ENCODE assay signal across 1 cellular context in the genomic region with DNA sequence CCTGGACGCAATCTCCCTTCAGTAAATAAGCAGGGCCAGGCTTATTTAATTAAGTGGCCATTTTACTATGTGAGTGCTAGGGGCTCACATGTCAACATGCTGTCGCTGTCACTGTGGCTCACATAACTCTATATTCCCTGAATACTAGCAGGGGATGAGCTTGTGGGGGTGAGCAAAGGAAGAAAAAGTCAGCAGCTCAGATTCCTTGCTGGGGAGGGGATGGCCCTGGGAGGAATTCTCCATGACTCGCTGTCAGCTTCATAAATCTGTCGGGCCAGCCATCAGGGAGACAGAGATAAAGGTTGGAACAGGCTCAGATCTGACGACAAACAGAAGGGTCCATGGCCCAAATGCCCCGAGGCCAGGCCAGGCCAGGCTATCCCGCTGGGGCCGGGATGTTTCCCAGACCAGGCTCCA.
TF ChIP-seq lines count a peak whose summit lies in the region.

No MANE protein-coding gene starts in this region.

TF ChIP-seq in SK-N-SH, 30 proteins besides CTCF, POLR2A, EP300 and RAD21 (continued from another document):
- TF ChIP-seq, protein P1, sequence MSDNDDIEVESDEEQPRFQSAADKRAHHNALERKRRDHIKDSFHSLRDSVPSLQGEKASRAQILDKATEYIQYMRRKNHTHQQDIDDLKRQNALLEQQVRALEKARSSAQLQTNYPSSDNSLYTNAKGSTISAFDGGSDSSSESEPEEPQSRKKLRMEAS (IDR thresholded peaks at IDR 0.05; ENCODE audit: low read depth) = no peak
- no peak for TF ChIP-seq ELF1 (IDR thresholded peaks at IDR 0.05)
- no peak for TF ChIP-seq POLR2AphosphoS5 (IDR thresholded peaks at IDR 0.05; ENCODE audit: low read depth, low read length)
- no peak for TF ChIP-seq MEF2A (IDR thresholded peaks at IDR 0.05; ENCODE audit: borderline replicate concordance, low read depth)
- TF ChIP-seq PBX3 (IDR thresholded peaks at IDR 0.05) = peak; percentile 35; the same call in 1 of the 2 replicates
- TF ChIP-seq TCF12 (IDR thresholded peaks at IDR 0.05) = peak; percentile 35
- no peak for TF ChIP-seq YY1 (IDR thresholded peaks at IDR 0.05; ENCODE audit: low read depth)
- TF ChIP-seq, protein P2, sequence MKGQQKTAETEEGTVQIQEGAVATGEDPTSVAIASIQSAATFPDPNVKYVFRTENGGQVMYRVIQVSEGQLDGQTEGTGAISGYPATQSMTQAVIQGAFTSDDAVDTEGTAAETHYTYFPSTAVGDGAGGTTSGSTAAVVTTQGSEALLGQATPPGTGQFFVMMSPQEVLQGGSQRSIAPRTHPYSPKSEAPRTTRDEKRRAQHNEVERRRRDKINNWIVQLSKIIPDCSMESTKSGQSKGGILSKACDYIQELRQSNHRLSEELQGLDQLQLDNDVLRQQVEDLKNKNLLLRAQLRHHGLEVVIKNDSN (IDR thresholded peaks at IDR 0.05; ENCODE audit: borderline replicate concordance, low read depth) = no peak
- no peak for TF ChIP-seq FOSL2 (IDR thresholded peaks at IDR 0.05; ENCODE audit: borderline replicate concordance, low read depth)
- TF ChIP-seq MXI1 (IDR thresholded peaks at IDR 0.05; ENCODE audit: low read depth, low read length) = peak; percentile 73; the same call in 1 of the 2 replicates
- no peak; the same call in 1 of the 2 replicates for TF ChIP-seq SMC3 (IDR thresholded peaks at IDR 0.05; ENCODE audit: low read depth, low read length)
- TF ChIP-seq CHD2 (IDR thresholded peaks at IDR 0.05; ENCODE audit: low read length, partially characterized antibody) = no peak
- TF ChIP-seq SIN3A (IDR thresholded peaks at IDR 0.05; ENCODE audit: borderline replicate concordance, low read depth, low read length) = no peak
- no peak for TF ChIP-seq NFIC (IDR thresholded peaks at IDR 0.05; ENCODE audit: borderline replicate concordance)
- no peak for TF ChIP-seq RXRA (IDR thresholded peaks at IDR 0.05; ENCODE audit: borderline replicate concordance, low read depth)
- TF ChIP-seq GATA2 (CRISPR knock-in tag; IDR thresholded peaks at IDR 0.05) = peak; percentile 89
- peak; percentile 68; the same call in 1 of the 2 replicates for TF ChIP-seq RCOR1 (IDR thresholded peaks at IDR 0.05; ENCODE audit: low read length)
- TF ChIP-seq GABPA (IDR thresholded peaks at IDR 0.05; ENCODE audit: low read depth) = no peak
- no peak for TF ChIP-seq EZH2phosphoT487 (IDR thresholded peaks at IDR 0.05; ENCODE audit: borderline replicate concordance, low read depth)
- TF ChIP-seq TEAD4 (IDR thresholded peaks at IDR 0.05; ENCODE audit: borderline replicate concordance, insufficient read depth) = no peak
